Comparison of ENCODE assay signal across 9 cellular contexts in the genomic region with DNA sequence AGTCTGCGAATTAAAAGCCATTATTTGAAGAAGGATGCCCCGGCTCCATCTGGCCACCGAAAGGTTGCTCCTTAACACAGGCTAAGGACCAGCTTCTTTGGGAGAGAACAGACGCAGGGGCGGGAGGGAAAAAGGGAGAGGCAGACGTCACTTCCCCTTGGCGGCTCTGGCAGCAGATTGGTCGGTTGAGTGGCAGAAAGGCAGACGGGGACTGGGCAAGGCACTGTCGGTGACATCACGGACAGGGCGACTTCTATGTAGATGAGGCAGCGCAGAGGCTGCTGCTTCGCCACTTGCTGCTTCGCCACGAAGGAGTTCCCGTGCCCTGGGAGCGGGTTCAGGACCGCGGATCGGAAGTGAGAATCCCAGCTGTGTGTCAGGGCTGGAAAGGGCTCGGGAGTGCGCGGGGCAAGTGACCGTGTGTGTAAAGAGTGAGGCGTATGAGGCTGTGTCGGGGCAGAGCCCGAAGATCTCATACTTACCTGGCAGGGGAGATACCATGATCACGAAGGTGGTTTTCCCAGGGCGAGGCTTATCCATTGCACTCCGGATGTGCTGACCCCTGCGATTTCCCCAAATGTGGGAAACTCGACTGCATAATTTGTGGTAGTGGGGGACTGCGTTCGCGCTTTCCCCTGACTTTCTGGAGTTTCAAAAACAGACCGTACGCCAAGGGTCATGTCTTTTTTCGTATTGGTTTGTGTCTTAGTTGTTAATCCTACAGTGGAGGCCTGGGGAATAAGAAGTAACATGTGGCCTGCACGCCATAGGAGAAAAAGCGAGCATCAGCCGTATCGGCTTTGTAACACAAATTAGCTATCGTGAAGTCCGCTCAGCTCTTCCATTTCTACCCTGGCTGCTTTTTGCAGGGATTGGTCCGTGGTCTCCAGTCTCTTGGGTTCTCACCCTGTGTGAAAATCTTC. TPM values are rescaled to one million over a fixed set of nuclear protein-coding genes. Genes with fewer than 3 reads are reported as not detected.
DNase-seq lines count a peak whose midpoint lies in the region; ATAC-seq, FAIRE-seq and TF ChIP-seq lines count a peak whose summit lies in the region.
"Not testable (repeated sequence)": the region's sequence is repeated elsewhere in the genome, so short reads cannot be mapped to it uniquely, and the experiment has no call there.
"Had no signal": no experiment of that assay in that cellular context is flagged by ENCODE, and none has a peak within 500 bp of the region (broad histone marks: within the 10 kb centered on the region; RNA-seq: fewer than 3 reads in every experiment).

RNU1-4 (plus strand) TSS at position 475 of the 923 bp plus-strand sequence.

- H3K4me1 Mint-ChIP-seq in activated CD8-positive, alpha-beta T cell treated with anti-CD3 and anti-CD28 coated beads for 36 hours (ENCODE audit: low read depth); type B pancreatic cell (ENCODE audit: unreplicated experiment): not testable (repeated sequence)

- intact Hi-C loops in activated CD8-positive, alpha-beta T cell treated with anti-CD3 and anti-CD28 coated beads for 36 hours (cut with micrococcal nuclease) = not testable (repeated sequence)

- not testable (repeated sequence) for H4K5ac ChIP-seq in H1 (ENCODE audit: insufficient read length, low read depth, low read length)

- H3K23ac ChIP-seq in H1 (ENCODE audit: insufficient read length) = not testable (repeated sequence)

- H2BK120ac ChIP-seq in H1 (replicated peaks; ENCODE audit: low read depth, low read length) = not testable (repeated sequence)

- not testable (repeated sequence) for H3K23me2 ChIP-seq in H1 (ENCODE audit: low read depth, low read length)

- CTCF ChIA-PET in activated CD8-positive, alpha-beta T cell treated with anti-CD3 and anti-CD28 coated beads for 36 hours (lab: Charles Lee); H1 (lab: Charles Lee; ENCODE audit: partially characterized antibody): not testable (repeated sequence)

- not testable (repeated sequence) for H4K91ac ChIP-seq in H1 (replicated peaks; ENCODE audit: insufficient read length, low read length)

- not testable (repeated sequence) for H3K27ac ChIP-seq in H1 (ENCODE audit: low read depth, low read length)

- FAIRE-seq in H1 (lab: Jason Lieb, UNC) = not testable (repeated sequence)

- not testable (repeated sequence) for H2BK12ac ChIP-seq in H1 (ENCODE audit: low read depth, low read length)

- H3K27me3 Mint-ChIP-seq in activated CD8-positive, alpha-beta T cell treated with anti-CD3 and anti-CD28 coated beads for 36 hours; type B pancreatic cell: not testable (repeated sequence)

- DNase-seq in activated CD8-positive, alpha-beta T cell treated with anti-CD3 and anti-CD28 coated beads for 36 hours; H1 (ENCODE audit: low read depth in 1 of 2, low spot score in 2 of 2); lung microvascular endothelial cell (ENCODE audit: low read depth in 2 of 2); type B pancreatic cell (ENCODE audit: extremely low spot score, unreplicated experiment): not testable (repeated sequence)

- TF ChIP-seq RAD21 in H1 (IDR thresholded peaks at IDR 0.05 in 1 of 2, conservative IDR thresholded peaks at IDR 0.05 in 1 of 2; ENCODE audit: low read depth in 2 of 2, low read length in 2 of 2) = not testable (repeated sequence)

- POLR2A ChIA-PET in activated CD8-positive, alpha-beta T cell treated with anti-CD3 and anti-CD28 coated beads for 36 hours (lab: Charles Lee); H1 (lab: Charles Lee; ENCODE audit: partially characterized antibody): not testable (repeated sequence)

- H3K36me3 Mint-ChIP-seq in activated CD8-positive, alpha-beta T cell treated with anti-CD3 and anti-CD28 coated beads for 36 hours (ENCODE audit: low read depth); type B pancreatic cell: not testable (repeated sequence)

- not testable (repeated sequence) for H3K9me3 Mint-ChIP-seq in activated CD8-positive, alpha-beta T cell treated with anti-CD3 and anti-CD28 coated beads for 36 hours; type B pancreatic cell

- not testable (repeated sequence) for H3K56ac ChIP-seq in H1 (replicated peaks; ENCODE audit: insufficient read length, low read depth, low read length)

- no CpG with 5 or more reads among the region's 46 CpGs for WGBS in H1 (ENCODE audit: extremely low coverage in 1 of 2, insufficient coverage in 1 of 2, insufficient read length in 1 of 2, insufficient replicate concordance in 2 of 2, low coverage in 1 of 2, low lambda C conversion rate in 2 of 2, missing lambda C conversion rate in 1 of 2), 2 experiments

- not testable (repeated sequence) for H3K4me2 ChIP-seq in H1 (ENCODE audit: insufficient read depth in 1 of 2, low read depth in 2 of 2, low read length in 2 of 2)

- H3K27ac Mint-ChIP-seq in activated CD8-positive, alpha-beta T cell treated with anti-CD3 and anti-CD28 coated beads for 36 hours; type B pancreatic cell: not testable (repeated sequence)

- H3K14ac ChIP-seq in H1 (ENCODE audit: insufficient read length) = not testable (repeated sequence)

- not testable (repeated sequence) for H3K4me3 Mint-ChIP-seq in activated CD8-positive, alpha-beta T cell treated with anti-CD3 and anti-CD28 coated beads for 36 hours; type B pancreatic cell

- not testable (repeated sequence) for H3K4me3 ChIP-seq in H1 (ENCODE audit: extremely low read depth in 1 of 4, insufficient read depth in 2 of 4, low read depth in 3 of 4, low read length in 4 of 4)

- not testable (repeated sequence) for H3K36me3 ChIP-seq in H1 (ENCODE audit: control insufficient read depth in 2 of 4, insufficient read depth in 4 of 4, low read length in 3 of 4)

- H2AFZ ChIP-seq in H1 (ENCODE audit: low read length) = not testable (repeated sequence)

- H3K9me3 ChIP-seq in H1 (ENCODE audit: insufficient read depth in 2 of 2, low read depth in 1 of 2, low read length in 1 of 2) = not testable (repeated sequence)

- not testable (repeated sequence) for H2BK15ac ChIP-seq in H1 (ENCODE audit: low read length)

- ATAC-seq in GM18517 (IDR thresholded peaks at IDR 0.05; ENCODE audit: unreplicated experiment) = peak; percentile 94
- peak; percentile 86 for ATAC-seq in GM21381 (IDR thresholded peaks at IDR 0.05; ENCODE audit: unreplicated experiment)
- ATAC-seq in HG02852 (IDR thresholded peaks at IDR 0.05; ENCODE audit: unreplicated experiment) = peak; percentile 91
- peak; percentile 96 for ATAC-seq in HG03457 (IDR thresholded peaks at IDR 0.05; ENCODE audit: unreplicated experiment)
- peak; percentile 99 for ATAC-seq in activated CD8-positive, alpha-beta T cell treated with anti-CD3 and anti-CD28 coated beads for 36 hours

- not testable (repeated sequence) for TF ChIP-seq CTCF in activated CD8-positive, alpha-beta T cell treated with anti-CD3 and anti-CD28 coated beads for 36 hours (IDR thresholded peaks at IDR 0.05); H1 (IDR thresholded peaks at IDR 0.05; ENCODE audit: control extremely low read depth in 1 of 3, insufficient read depth in 1 of 3, low read depth in 1 of 3, low read length in 3 of 3); type B pancreatic cell (conservative IDR thresholded peaks at IDR 0.05)

- H2BK20ac ChIP-seq in H1 (ENCODE audit: low read length) = not testable (repeated sequence)

- not testable (repeated sequence) for H2BK5ac ChIP-seq in H1 (ENCODE audit: low read depth, low read length)

- H3K18ac ChIP-seq in H1 (ENCODE audit: extremely low read depth, low read length) = not testable (repeated sequence)

- H3K79me2 ChIP-seq in H1 (ENCODE audit: control insufficient read depth in 1 of 2, insufficient read depth in 2 of 2, low read length in 2 of 2) = not testable (repeated sequence)

- not testable (repeated sequence) for H4K8ac ChIP-seq in H1 (ENCODE audit: extremely low read depth, insufficient read depth, low read length)

- not testable (repeated sequence) for H3K4me1 ChIP-seq in H1 (replicated peaks in 1 of 4; ENCODE audit: control insufficient read depth in 3 of 4, insufficient read depth in 4 of 4, low read length in 3 of 4)

- H3K4ac ChIP-seq in H1 (replicated peaks; ENCODE audit: insufficient read length, low read depth, low read length) = not testable (repeated sequence)

- H4K20me1 ChIP-seq in H1 (replicated peaks in 1 of 2; ENCODE audit: control insufficient read depth in 1 of 2, insufficient read depth in 2 of 2, low read length in 2 of 2) = not testable (repeated sequence)

- H3K79me1 ChIP-seq in H1 (ENCODE audit: low read depth, low read length) = not testable (repeated sequence)

- H2AK5ac ChIP-seq in H1 (ENCODE audit: low read depth, low read length) = not testable (repeated sequence)

- TF ChIP-seq EP300 in H1 (IDR thresholded peaks at IDR 0.05; ENCODE audit: borderline replicate concordance in 1 of 2, low read depth in 2 of 2, low read length in 2 of 2) = not testable (repeated sequence)

- not testable (repeated sequence) for H3K9ac ChIP-seq in H1 (replicated peaks in 1 of 4; ENCODE audit: extremely low read depth in 1 of 4, low read depth in 3 of 4, low read length in 3 of 4)

- not testable (repeated sequence) for TF ChIP-seq POLR2A in H1 (IDR thresholded peaks at IDR 0.05; ENCODE audit: control extremely low read depth in 1 of 2, low read depth in 2 of 2, low read length in 2 of 2)

- H3K27me3 ChIP-seq in H1 (replicated peaks in 1 of 4; ENCODE audit: control insufficient read depth in 3 of 4, extremely low read depth in 1 of 4, insufficient read depth in 3 of 4, low read length in 3 of 4) = not testable (repeated sequence)

RNA-seq across cellular contexts. Expression of gene RNU1-4, which starts in this region (rescaled TPM):
- total RNA-seq in activated CD8-positive, alpha-beta T cell treated with anti-CD3 and anti-CD28 coated beads for 36 hours = 1,000 to 10,000 TPM in 1 of 2 experiments, 100 to 1,000 TPM in 1; 820 to 1,043 TPM
- 1,303 and 1,497 TPM in 2 replicates for total RNA-seq in H1 (2021; fragmentation: NEBNext Ultra II Directional; extraction: Animal tissue kit (Norgen Biotek cat#: 25700))
- polyA plus RNA-seq in H1 (2011; rRNA removed) = under 0.01 and 145 TPM in 2 replicates
- polyA plus RNA-seq in H1 (2011; cell fraction: cytosol; rRNA removed) = under 0.01 TPM
- under 0.01 TPM for polyA plus RNA-seq in H1 (2011; cell fraction: nucleus; rRNA removed)
- 20.3 to 94.3 TPM in 2 of 4 replicates, not detected in the others for polyA plus RNA-seq in H1 (2012, experiment 1 of 2)
- polyA plus RNA-seq in H1 (2012, experiment 2 of 2) = not detected
- polyA plus RNA-seq in H1 (2013, experiment 1 of 2) = not detected
- polyA plus RNA-seq in H1 (2013, experiment 2 of 2) = not detected
- 10,411 and 22,262 TPM in 2 replicates for polyA minus RNA-seq in H1 (2011; rRNA and poly(A)+ RNA removed)
- 59,319 TPM for polyA minus RNA-seq in H1 (2011; cell fraction: cytosol; rRNA and poly(A)+ RNA removed)
- 43,973 TPM for polyA minus RNA-seq in H1 (2011; cell fraction: nucleus; rRNA and poly(A)+ RNA removed)
- total RNA-seq in lung microvascular endothelial cell = under 0.01 and 5,258 TPM in 2 replicates
- 2,993 and 3,564 TPM in 2 replicates for total RNA-seq in type B pancreatic cell (ENCODE audit: low replicate concordance)
- total RNA-seq: G401 had no signal
